17 cellular contexts compared by ENCODE assay signal in the genomic region with DNA sequence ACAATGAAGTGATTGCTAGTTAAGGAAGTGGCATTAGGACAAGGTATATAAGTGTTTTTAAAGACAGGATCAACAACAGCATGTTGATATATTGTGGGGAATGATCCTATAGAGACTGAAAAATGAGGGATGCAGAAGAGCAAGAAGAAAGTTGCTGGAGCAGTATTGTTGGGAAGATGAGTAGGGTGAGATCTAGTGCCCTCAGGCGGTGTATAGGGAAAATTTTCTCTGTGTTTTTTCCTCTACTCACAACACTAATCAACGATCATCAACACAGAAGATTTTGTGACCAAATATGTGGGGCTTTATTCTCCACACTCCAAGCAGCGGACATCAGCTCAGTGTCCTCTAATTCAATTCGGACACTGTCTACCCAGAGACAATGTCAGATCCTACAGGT. TPM values are rescaled to one million over a fixed set of nuclear protein-coding genes. Genes with fewer than 3 reads are reported as not detected.
DNase-seq lines count a peak whose midpoint lies in the region; ATAC-seq, FAIRE-seq and TF ChIP-seq lines count a peak whose summit lies in the region.
"Had no signal": no experiment of that assay in that cellular context is flagged by ENCODE, and none has a peak within 500 bp of the region (broad histone marks: within the 10 kb centered on the region; RNA-seq: fewer than 3 reads in every experiment).

No MANE protein-coding gene starts in this region.

- peak; percentile 32; the same call in 1 of the 2 replicates for TF ChIP-seq CTCF in LNCAP (IDR thresholded peaks at IDR 0.05)
- peak; percentile 12 to 46 (median 25); a peak in 3 of 6 replicates for TF ChIP-seq CTCF in K562 (IDR thresholded peaks at IDR 0.05 in 2 of 3, conservative IDR thresholded peaks at IDR 0.05 in 1 of 3; ENCODE audit: insufficient read depth in 2 of 3, low read depth in 1 of 3, low read length in 3 of 3)
- peak; percentile 17 for TF ChIP-seq CTCF in osteoblast (IDR thresholded peaks at IDR 0.05; ENCODE audit: extremely low read depth, low read depth, low read length)

- no peaks in the 10 kb centered on the region for H3K36me3 ChIP-seq in K562 (ENCODE audit: control insufficient read depth, insufficient read depth, low read length)
- H3K36me3 ChIP-seq in osteoblast (ENCODE audit: insufficient read depth, low read length) = no peaks in the 10 kb centered on the region
- H3K36me3 ChIP-seq: ovary, Peyer's patch, thoracic aorta had no signal

- WGBS in K562 (ENCODE audit: insufficient coverage, low coverage, missing lambda C conversion rate) = 0% methylated on average over 4 of the region's 4 CpGs

- BruUV-seq in K562 (replicated peaks; lab: Mats Ljungman, UMichigan) = no TSS peak

- H3K4me1 ChIP-seq in K562 (replicated peaks in 1 of 2; ENCODE audit: control insufficient read depth in 2 of 2, insufficient read depth in 2 of 2, low read length in 2 of 2) = no peaks in the 10 kb centered on the region
- H3K4me1 ChIP-seq in osteoblast (ENCODE audit: insufficient read depth, low read length) = peaks cover 5% of the 10 kb centered on the region
- H3K4me1 ChIP-seq: Peyer's patch had no signal

- H4K20me1 ChIP-seq in K562 (replicated peaks; ENCODE audit: control insufficient read depth, insufficient read depth, low read length) (no peaks in the 10 kb centered on the region), osteoblast (ENCODE audit: insufficient read depth, low read length) (no peaks in the 10 kb centered on the region)

- in situ Hi-C loops in K562 (cut with MboI) = no loop called here

- TF ChIP-seq RAD21 in K562 (CRISPR knock-in tag; conservative IDR thresholded peaks at IDR 0.05 in 1 of 2, IDR thresholded peaks at IDR 0.05 in 1 of 2) = no peak

- DNase-seq in NCI-H146 treated with DMSO at 0.1 percent for 48 hours (lab: John Stamatoyannopoulos, UW; ENCODE audit: unreplicated experiment) (peak; percentile 1), NCI-H146 (lab: John Stamatoyannopoulos, UW) (no peak), K562 (ENCODE audit: extremely low read depth in 1 of 4, low spot score in 3 of 4) (peak in 2 of 4 experiments; percentile 8 to 13), osteoblast (ENCODE audit: insufficient read length, low spot score, missing footprints) (no peak), hypothalamus (lab: John Stamatoyannopoulos, UW) (no peak)
- DNase-seq in stimulated activated CD4-positive, alpha-beta T cell treated with anti-CD3 and anti-CD28 coated beads, Interleukin-1b, Interleukin-23, amount 100 ng/mL, for 48 hours = no peak
- DNase-seq: ACHN; activated CD4-positive, alpha-beta T cell treated with anti-CD3 and anti-CD28 coated beads for 4 hours; activated T-cell treated with anti-CD3 and anti-CD28 coated beads for 4 hours; cortex of kidney; NCI-H345; ovary; Peyer's patch had no signal

- H3K27ac ChIP-seq in K562 (ENCODE audit: extremely low read depth, low read depth, low read length) (no peak overlapping the region), osteoblast (ENCODE audit: low read depth, low read length) (no peak overlapping the region)
- H3K27ac ChIP-seq: ovary, Peyer's patch, thoracic aorta had no signal

- H3K9me1 ChIP-seq in K562 (ENCODE audit: control insufficient read depth, insufficient read depth, low read length) = no peaks in the 10 kb centered on the region

- H3K4me2 ChIP-seq in K562 (ENCODE audit: insufficient read depth, low read length) = no peak overlapping the region
- no peak overlapping the region for H3K4me2 ChIP-seq in osteoblast (ENCODE audit: insufficient read depth, low read length)

- TF ChIP-seq POLR2A in K562 (conservative IDR thresholded peaks at IDR 0.05) = no peak

- H3K79me2 ChIP-seq in K562 (ENCODE audit: control insufficient read depth, insufficient read depth, low read length) (no peaks in the 10 kb centered on the region), osteoblast (ENCODE audit: insufficient read depth, low read length) (no peaks in the 10 kb centered on the region)

- H3K9me3 ChIP-seq in K562 (replicated peaks; ENCODE audit: control insufficient read depth, insufficient read depth, low read depth, low read length) (no peaks in the 10 kb centered on the region), osteoblast (ENCODE audit: low read depth, low read length) (no peaks in the 10 kb centered on the region)
- H3K9me3 ChIP-seq: ovary, thoracic aorta had no signal

- H3K4me3 ChIP-seq in K562 = no peak overlapping the region
- H3K4me3 ChIP-seq in osteoblast (ENCODE audit: insufficient read depth, low read length) = no peak overlapping the region
- H3K4me3 ChIP-seq: ovary, Peyer's patch, thoracic aorta had no signal

- ATAC-seq in K562 (peak; percentile 79), HG02642 (IDR thresholded peaks at IDR 0.05; ENCODE audit: poor library complexity, unreplicated experiment) (no peak)

- no peak overlapping the region for H3K9ac ChIP-seq in K562 (ENCODE audit: insufficient read depth in 1 of 2, low read depth in 2 of 2, low read length in 2 of 2)

- H2AFZ ChIP-seq in K562 (ENCODE audit: low read depth, low read length) (no peak overlapping the region), osteoblast (ENCODE audit: low read length) (no peak overlapping the region)

- POLR2A ChIA-PET in K562 (lab: Yijun Ruan, JAX) = no interaction called here

- intact Hi-C loops in K562 (cut with micrococcal nuclease) = loop anchor here (5.0 kb wide), 1 partner anchor 167 kb away; no protein-coding TSS in a partner anchor

- no peaks in the 10 kb centered on the region for H3K27me3 ChIP-seq in K562 (ENCODE audit: control insufficient read depth in 2 of 2, insufficient read depth in 2 of 2, low read length in 2 of 2)
- H3K27me3 ChIP-seq in osteoblast (ENCODE audit: insufficient read depth, low read length) = no peaks in the 10 kb centered on the region
- H3K27me3 ChIP-seq: ovary, Peyer's patch had no signal

- TF ChIP-seq EP300 in K562 (IDR thresholded peaks at IDR 0.05; ENCODE audit: low read length) = no peak

- FAIRE-seq in K562 (lab: Jason Lieb, UNC) = no peak
- FAIRE-seq: D721Med had no signal

- CTCF ChIA-PET in K562 (lab: Yijun Ruan, JAX; ENCODE audit: low intra/inter-chr PET ratio) = interaction anchor here (0.6 kb wide), 1 partner anchor 32 kb away, joined by 3 read pairs; no protein-coding TSS in a partner anchor

TF ChIP-seq in K562, 482 proteins besides CTCF, POLR2A, EP300 and RAD21 (continues in another document):
- TF ChIP-seq, protein P1, sequence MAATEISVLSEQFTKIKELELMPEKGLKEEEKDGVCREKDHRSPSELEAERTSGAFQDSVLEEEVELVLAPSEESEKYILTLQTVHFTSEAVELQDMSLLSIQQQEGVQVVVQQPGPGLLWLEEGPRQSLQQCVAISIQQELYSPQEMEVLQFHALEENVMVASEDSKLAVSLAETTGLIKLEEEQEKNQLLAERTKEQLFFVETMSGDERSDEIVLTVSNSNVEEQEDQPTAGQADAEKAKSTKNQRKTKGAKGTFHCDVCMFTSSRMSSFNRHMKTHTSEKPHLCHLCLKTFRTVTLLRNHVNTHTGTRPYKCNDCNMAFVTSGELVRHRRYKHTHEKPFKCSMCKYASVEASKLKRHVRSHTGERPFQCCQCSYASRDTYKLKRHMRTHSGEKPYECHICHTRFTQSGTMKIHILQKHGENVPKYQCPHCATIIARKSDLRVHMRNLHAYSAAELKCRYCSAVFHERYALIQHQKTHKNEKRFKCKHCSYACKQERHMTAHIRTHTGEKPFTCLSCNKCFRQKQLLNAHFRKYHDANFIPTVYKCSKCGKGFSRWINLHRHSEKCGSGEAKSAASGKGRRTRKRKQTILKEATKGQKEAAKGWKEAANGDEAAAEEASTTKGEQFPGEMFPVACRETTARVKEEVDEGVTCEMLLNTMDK (IDR thresholded peaks at IDR 0.05; ENCODE audit: borderline replicate concordance, insufficient read depth, low read depth, low read length, poor library complexity, severe bottlenecking) = no peak

RNA-seq across cellular contexts. Expression of a gene that starts 9.6 kb away (rescaled TPM):
- not detected in 2 replicates for total RNA-seq in K562 (2011; cell fraction: chromatin; rRNA removed; ENCODE audit: low replicate concordance)
- not detected in 2 replicates for total RNA-seq in K562 (2011; cell fraction: nucleolus; rRNA removed)
- total RNA-seq in K562 (2011; cell fraction: nucleoplasm; rRNA removed) = not detected in 2 replicates
- total RNA-seq in K562 (2014; rRNA removed) (not detected in 2 replicates), K562 (2014; rRNA removed; fragmentation: Illumina TruSeq; extraction: Trizol) (not detected in 2 replicates), K562 (2015; rRNA removed; fragmentation: Illumina TruSeq; extraction: Trizol) (not detected in 2 replicates), K562 (2021) (not detected in 2 replicates), osteoblast (not detected in 2 replicates)
- polyA plus RNA-seq in K562 (2011; rRNA removed) (not detected in 2 replicates), K562 (2014; fragmentation: Illumina TruSeq; extraction: Trizol) (not detected in 2 replicates), K562 (2014; fragmentation: Nextera tagmentation; extraction: Ambion mirVana) (not detected), K562 (2014; rRNA removed) (not detected in 2 replicates)
- not detected in 2 replicates for polyA plus RNA-seq in K562 (2011; cell fraction: cytosol; rRNA removed)
- polyA plus RNA-seq in K562 (2011; cell fraction: nucleus; rRNA removed) = not detected in 2 replicates
- not detected in 2 replicates for polyA plus RNA-seq in K562 (2012)
- polyA minus RNA-seq in K562 (2011; rRNA and poly(A)+ RNA removed) = not detected in 2 replicates
- polyA minus RNA-seq in K562 (2011; cell fraction: cytosol; rRNA and poly(A)+ RNA removed) = not detected in 2 replicates
- not detected in 2 replicates for polyA minus RNA-seq in K562 (2011; cell fraction: nucleus; rRNA and poly(A)+ RNA removed)
- total RNA-seq: ovary, Peyer's patch, thoracic aorta had no signal
- polyA plus RNA-seq: ovary had no signal

RNA-seq across cellular contexts. Expression of a gene that starts 56.6 kb away (rescaled TPM):
- 63.5 and 77.1 TPM in 2 replicates for total RNA-seq in K562 (2011; cell fraction: chromatin; rRNA removed; ENCODE audit: low replicate concordance)
- total RNA-seq in K562 (2011; cell fraction: nucleolus; rRNA removed) = 27.8 and 34.3 TPM in 2 replicates
- 67.9 and 96.9 TPM in 2 replicates for total RNA-seq in K562 (2011; cell fraction: nucleoplasm; rRNA removed)
- total RNA-seq in K562 (2014; rRNA removed) (5.8 and 7.1 TPM in 2 replicates), K562 (2014; rRNA removed; fragmentation: Illumina TruSeq; extraction: Trizol) (15.3 and 16.1 TPM in 2 replicates), K562 (2015; rRNA removed; fragmentation: Illumina TruSeq; extraction: Trizol) (12.5 and 12.8 TPM in 2 replicates), K562 (2021) (14.3 and 15.1 TPM in 2 replicates), osteoblast (35.9 and 39.8 TPM in 2 replicates)
- polyA plus RNA-seq in K562 (2011; rRNA removed) (36.6 and 42.2 TPM in 2 replicates), K562 (2014; fragmentation: Illumina TruSeq; extraction: Trizol) (12.9 and 15.8 TPM in 2 replicates), K562 (2014; fragmentation: Nextera tagmentation; extraction: Ambion mirVana) (10 to 100 TPM; 17.5 to 18.0 TPM), K562 (2014; rRNA removed) (12.7 and 13.5 TPM in 2 replicates)
- 34.7 and 40.8 TPM in 2 replicates for polyA plus RNA-seq in K562 (2011; cell fraction: cytosol; rRNA removed)
- polyA plus RNA-seq in K562 (2011; cell fraction: nucleus; rRNA removed) = 70.0 and 111 TPM in 2 replicates
- 9.5 and 14.2 TPM in 2 replicates for polyA plus RNA-seq in K562 (2012)
- 37.3 and 64.1 TPM in 2 replicates for polyA minus RNA-seq in K562 (2011; rRNA and poly(A)+ RNA removed)
- polyA minus RNA-seq in K562 (2011; cell fraction: cytosol; rRNA and poly(A)+ RNA removed) = 10.3 and 17.0 TPM in 2 replicates
- polyA minus RNA-seq in K562 (2011; cell fraction: nucleus; rRNA and poly(A)+ RNA removed) = 29.5 and 30.5 TPM in 2 replicates
